1 cellular context compared by ENCODE assay signal in the genomic region with DNA sequence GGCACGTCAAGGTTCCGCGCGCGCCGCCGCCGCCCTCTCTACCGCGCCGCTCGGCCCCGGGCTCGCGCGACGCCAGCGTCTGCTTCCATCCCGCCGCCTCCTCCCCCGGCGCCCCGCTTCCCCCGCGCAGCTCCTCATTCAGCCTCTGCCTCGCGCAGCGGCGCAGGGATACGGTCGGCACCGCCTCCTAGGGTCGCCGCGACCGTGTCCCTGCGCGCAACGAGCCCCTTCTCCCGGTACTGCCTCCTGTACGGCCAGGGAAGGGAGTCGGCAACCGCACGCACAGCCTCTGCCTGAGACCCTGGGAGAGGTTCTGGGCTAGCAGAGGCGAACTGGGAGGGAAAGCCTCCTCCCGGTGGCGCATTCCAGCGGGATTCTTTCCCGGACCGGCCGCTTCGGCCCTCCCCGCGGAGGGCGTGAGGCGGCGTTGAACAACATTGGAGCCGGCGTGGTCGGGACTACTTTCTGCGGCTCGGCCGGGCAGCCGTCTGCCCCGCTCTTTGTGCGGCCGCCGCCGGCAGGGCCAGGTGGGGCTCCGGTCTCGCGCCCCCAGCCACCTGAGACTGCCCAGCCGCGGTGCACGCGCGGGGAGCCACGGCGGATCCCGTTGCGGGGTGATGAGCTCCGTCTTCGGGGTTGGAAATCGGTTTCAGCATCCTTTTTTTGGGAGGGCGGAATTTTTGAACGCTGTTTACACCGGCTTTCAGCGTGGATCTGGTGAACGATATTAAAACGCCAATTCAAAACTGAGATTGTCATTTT.
TF ChIP-seq lines count a peak whose summit lies in the region.

Gene LRP6, minus strand, starts transcription at position 172 of the 762 bp plus-strand sequence. CDS start 309 bp downstream, outside the sequence.

TF ChIP-seq in HepG2, 621 proteins besides CTCF, POLR2A, EP300 and RAD21 (continued from another document and continues in another):
- TF ChIP-seq ZNF407 (CRISPR knock-in tag; IDR thresholded peaks at IDR 0.05; ENCODE audit: not compliant biosample characterization): peak; percentile 99
- TF ChIP-seq FOSL2 (CRISPR knock-in tag; IDR thresholded peaks at IDR 0.05): peak; percentile 57
- TF ChIP-seq ZNF510 (CRISPR knock-in tag; IDR thresholded peaks at IDR 0.05; ENCODE audit: low read depth): peak; percentile 98
- TF ChIP-seq, protein P1, sequence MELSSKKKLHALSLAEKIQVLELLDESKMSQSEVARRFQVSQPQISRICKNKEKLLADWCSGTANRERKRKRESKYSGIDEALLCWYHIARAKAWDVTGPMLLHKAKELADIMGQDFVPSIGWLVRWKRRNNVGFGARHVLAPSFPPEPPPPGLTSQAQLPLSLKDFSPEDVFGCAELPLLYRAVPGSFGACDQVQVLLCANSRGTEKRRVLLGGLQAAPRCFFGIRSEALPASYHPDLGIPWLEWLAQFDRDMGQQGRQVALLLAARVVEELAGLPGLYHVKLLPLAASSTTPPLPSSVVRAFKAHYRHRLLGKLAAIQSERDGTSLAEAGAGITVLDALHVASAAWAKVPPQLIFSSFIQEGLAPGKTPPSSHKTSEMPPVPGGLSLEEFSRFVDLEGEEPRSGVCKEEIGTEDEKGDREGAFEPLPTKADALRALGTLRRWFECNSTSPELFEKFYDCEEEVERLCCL (CRISPR knock-in tag; IDR thresholded peaks at IDR 0.05; ENCODE audit: borderline replicate concordance): peak; percentile 93; the same call in 1 of the 2 replicates
- TF ChIP-seq SIX4 (CRISPR knock-in tag; IDR thresholded peaks at IDR 0.05): no peak; the same call in 1 of the 2 replicates
- TF ChIP-seq TMF1 (CRISPR knock-in tag; IDR thresholded peaks at IDR 0.05; ENCODE audit: low read depth): peak; percentile 93; the same call in 1 of the 2 replicates
- TF ChIP-seq, protein P2, sequence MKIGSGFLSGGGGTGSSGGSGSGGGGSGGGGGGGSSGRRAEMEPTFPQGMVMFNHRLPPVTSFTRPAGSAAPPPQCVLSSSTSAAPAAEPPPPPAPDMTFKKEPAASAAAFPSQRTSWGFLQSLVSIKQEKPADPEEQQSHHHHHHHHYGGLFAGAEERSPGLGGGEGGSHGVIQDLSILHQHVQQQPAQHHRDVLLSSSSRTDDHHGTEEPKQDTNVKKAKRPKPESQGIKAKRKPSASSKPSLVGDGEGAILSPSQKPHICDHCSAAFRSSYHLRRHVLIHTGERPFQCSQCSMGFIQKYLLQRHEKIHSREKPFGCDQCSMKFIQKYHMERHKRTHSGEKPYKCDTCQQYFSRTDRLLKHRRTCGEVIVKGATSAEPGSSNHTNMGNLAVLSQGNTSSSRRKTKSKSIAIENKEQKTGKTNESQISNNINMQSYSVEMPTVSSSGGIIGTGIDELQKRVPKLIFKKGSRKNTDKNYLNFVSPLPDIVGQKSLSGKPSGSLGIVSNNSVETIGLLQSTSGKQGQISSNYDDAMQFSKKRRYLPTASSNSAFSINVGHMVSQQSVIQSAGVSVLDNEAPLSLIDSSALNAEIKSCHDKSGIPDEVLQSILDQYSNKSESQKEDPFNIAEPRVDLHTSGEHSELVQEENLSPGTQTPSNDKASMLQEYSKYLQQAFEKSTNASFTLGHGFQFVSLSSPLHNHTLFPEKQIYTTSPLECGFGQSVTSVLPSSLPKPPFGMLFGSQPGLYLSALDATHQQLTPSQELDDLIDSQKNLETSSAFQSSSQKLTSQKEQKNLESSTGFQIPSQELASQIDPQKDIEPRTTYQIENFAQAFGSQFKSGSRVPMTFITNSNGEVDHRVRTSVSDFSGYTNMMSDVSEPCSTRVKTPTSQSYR (CRISPR knock-in tag; IDR thresholded peaks at IDR 0.05; ENCODE audit: borderline replicate concordance): 0 out of 2 replicates have a peak, but pooled peaks have one; percentile 44
- TF ChIP-seq KLF11 (CRISPR knock-in tag; IDR thresholded peaks at IDR 0.05): peak; percentile 95
- TF ChIP-seq AHR (CRISPR knock-in tag; IDR thresholded peaks at IDR 0.05): peak; percentile 88
- no peak for TF ChIP-seq NFE2L2 (IDR thresholded peaks at IDR 0.05; ENCODE audit: low read length)
- TF ChIP-seq ZBTB40 (IDR thresholded peaks at IDR 0.05): no peak
- TF ChIP-seq ZBTB40 (CRISPR knock-in tag; IDR thresholded peaks at IDR 0.05): peak; percentile 92
- TF ChIP-seq, protein P3, sequence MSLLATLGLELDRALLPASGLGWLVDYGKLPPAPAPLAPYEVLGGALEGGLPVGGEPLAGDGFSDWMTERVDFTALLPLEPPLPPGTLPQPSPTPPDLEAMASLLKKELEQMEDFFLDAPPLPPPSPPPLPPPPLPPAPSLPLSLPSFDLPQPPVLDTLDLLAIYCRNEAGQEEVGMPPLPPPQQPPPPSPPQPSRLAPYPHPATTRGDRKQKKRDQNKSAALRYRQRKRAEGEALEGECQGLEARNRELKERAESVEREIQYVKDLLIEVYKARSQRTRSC (CRISPR knock-in tag; IDR thresholded peaks at IDR 0.05; ENCODE audit: low read depth): peak; percentile 74
- peak; percentile 81; the same call in 1 of the 2 replicates for TF ChIP-seq HOXA5 (CRISPR knock-in tag; IDR thresholded peaks at IDR 0.05)
- TF ChIP-seq, protein P4, sequence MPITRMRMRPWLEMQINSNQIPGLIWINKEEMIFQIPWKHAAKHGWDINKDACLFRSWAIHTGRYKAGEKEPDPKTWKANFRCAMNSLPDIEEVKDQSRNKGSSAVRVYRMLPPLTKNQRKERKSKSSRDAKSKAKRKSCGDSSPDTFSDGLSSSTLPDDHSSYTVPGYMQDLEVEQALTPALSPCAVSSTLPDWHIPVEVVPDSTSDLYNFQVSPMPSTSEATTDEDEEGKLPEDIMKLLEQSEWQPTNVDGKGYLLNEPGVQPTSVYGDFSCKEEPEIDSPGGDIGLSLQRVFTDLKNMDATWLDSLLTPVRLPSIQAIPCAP (CRISPR knock-in tag; IDR thresholded peaks at IDR 0.05; ENCODE audit: low read depth): peak; percentile 52; the same call in 1 of the 2 replicates
- peak; percentile 97; the same call in 1 of the 2 replicates for TF ChIP-seq ZNF33B (CRISPR knock-in tag; IDR thresholded peaks at IDR 0.05)
- no peak for TF ChIP-seq CSRNP2 (CRISPR knock-in tag; conservative IDR thresholded peaks at IDR 0.05; ENCODE audit: low read depth)
- no peak; the same call in 1 of the 2 replicates for TF ChIP-seq FOSL1 (CRISPR knock-in tag; IDR thresholded peaks at IDR 0.05; ENCODE audit: borderline replicate concordance)
- TF ChIP-seq GABPA (IDR thresholded peaks at IDR 0.05; ENCODE audit: low read depth, low read length): no peak
- no peak; the same call in 1 of the 2 replicates for TF ChIP-seq GABPA (CRISPR knock-in tag; IDR thresholded peaks at IDR 0.05; ENCODE audit: low read depth)
- peak; percentile 99 for TF ChIP-seq ZNF567 (CRISPR knock-in tag; IDR thresholded peaks at IDR 0.05; ENCODE audit: borderline replicate concordance)
